12 cellular contexts compared by ENCODE assay signal in genomic region chr15:88375234-88375926, GRCh38.
A peak's percentile ranks its signal among the peaks of the same experiment; 100 is the strongest.
DNase-seq lines count a peak whose midpoint lies in the region; ATAC-seq, FAIRE-seq and TF ChIP-seq lines count a peak whose summit lies in the region.
"Had no signal": no experiment of that assay in that cellular context is flagged by ENCODE, and none has a peak within 500 bp of the region (broad histone marks: within the 10 kb centered on the region; RNA-seq: fewer than 3 reads in every experiment).

No MANE protein-coding gene starts in this region.

- H3K79me2 ChIP-seq in mesendoderm (ENCODE audit: control insufficient read depth, insufficient read depth, low read length), result no peaks in the 10 kb centered on the region
- H3K79me2 ChIP-seq in HepG2 (ENCODE audit: insufficient read depth, low read length), result no peaks in the 10 kb centered on the region

- no peak overlapping the region for H3K18ac ChIP-seq in mesendoderm (ENCODE audit: low read length)

- CTCF ChIA-PET in HepG2 (lab: Yijun Ruan, JAX; ENCODE audit: low intra/inter-chr PET ratio, low total read pairs), result no interaction called here

- no peak for FAIRE-seq in HepG2 (lab: Jason Lieb, UNC)

- TF ChIP-seq POLR2A in HepG2 (IDR thresholded peaks at IDR 0.05; ENCODE audit: insufficient read depth in 1 of 2, low read depth in 2 of 2, low read length in 2 of 2), result no peak

- POLR2A ChIA-PET in HepG2 (lab: Yijun Ruan, JAX), result no interaction called here

- H2AFZ ChIP-seq in HepG2 (ENCODE audit: low read length), result no peak overlapping the region

- H2BK5ac ChIP-seq in mesendoderm (ENCODE audit: low read length), result no peak overlapping the region

- no peak overlapping the region for H3K4ac ChIP-seq in mesendoderm (ENCODE audit: low read depth, low read length)

- no TSS peak for BruUV-seq in HepG2 (replicated peaks; lab: Mats Ljungman, UMichigan)

- no peak overlapping the region for H2BK120ac ChIP-seq in mesendoderm (ENCODE audit: low read depth, low read length)

- H3K27ac ChIP-seq in mesendoderm (ENCODE audit: low read depth, low read length), result no peak overlapping the region
- no peak overlapping the region for H3K27ac ChIP-seq in HepG2 (ENCODE audit: extremely low read length, insufficient read depth, low read length)
- H3K27ac ChIP-seq: lower lobe of right lung had no signal

- intact Hi-C loops in HepG2 (cut with micrococcal nuclease; ENCODE audit: unreplicated experiment) (no loop called here), sciatic nerve (cut with DNase I) (no loop called here)

- H4K8ac ChIP-seq in mesendoderm (ENCODE audit: low read depth, low read length), result no peak overlapping the region

- TF ChIP-seq EP300 in HepG2 (IDR thresholded peaks at IDR 0.05; ENCODE audit: low read depth in 2 of 2, low read length in 2 of 2) (no peak), HepG2 (CRISPR knock-in tag; IDR thresholded peaks at IDR 0.05; ENCODE audit: borderline replicate concordance) (no peak)

- no peak overlapping the region for H3K56ac ChIP-seq in mesendoderm (ENCODE audit: low read length)

- ATAC-seq in HepG2 (no peak), sciatic nerve (no peak)
- ATAC-seq: lower lobe of right lung had no signal

- H3K4me3 ChIP-seq in choroid plexus epithelial cell (ENCODE audit: low read depth, low read length) (no peak overlapping the region), mesendoderm (ENCODE audit: low read length) (no peak overlapping the region), HepG2 (replicated peaks in 1 of 3; ENCODE audit: insufficient read depth in 1 of 3, low read depth in 2 of 3, low read length in 3 of 3) (no peak overlapping the region)
- H3K4me3 ChIP-seq: lower lobe of right lung had no signal

- no peak overlapping the region for H3K23ac ChIP-seq in mesendoderm (ENCODE audit: low read length)

- no CpG with 5 or more reads among the region's 9 CpGs for WGBS in mesendoderm (ENCODE audit: extremely low coverage, insufficient coverage, low lambda C conversion rate)
- 20% methylated on average over 9 of the region's 9 CpGs for WGBS in HepG2 (ENCODE audit: low lambda C conversion rate)

- H3K36me3 ChIP-seq in mesendoderm (ENCODE audit: control insufficient read depth, insufficient read depth, low read length), result no peaks in the 10 kb centered on the region
- no peaks in the 10 kb centered on the region for H3K36me3 ChIP-seq in HepG2 (replicated peaks in 1 of 2; ENCODE audit: control insufficient read depth in 1 of 2, insufficient read depth in 2 of 2, low read length in 2 of 2)
- H3K36me3 ChIP-seq: lower lobe of right lung had no signal

- no peak overlapping the region for H4K5ac ChIP-seq in mesendoderm (ENCODE audit: low read length)

- H3K4me1 ChIP-seq in mesendoderm (ENCODE audit: control insufficient read depth, low read depth, low read length) (peaks cover 2% of the 10 kb centered on the region), HepG2 (ENCODE audit: insufficient read depth, low read length) (no peaks in the 10 kb centered on the region)
- H3K4me1 ChIP-seq: lower lobe of right lung had no signal

- H3K9me3 ChIP-seq in HepG2 (ENCODE audit: low read length), result no peaks in the 10 kb centered on the region
- H3K9me3 ChIP-seq: lower lobe of right lung had no signal

- H3K79me1 ChIP-seq in mesendoderm (ENCODE audit: low read length), result no peaks in the 10 kb centered on the region

- TF ChIP-seq CTCF in choroid plexus epithelial cell (conservative IDR thresholded peaks at IDR 0.05; ENCODE audit: low read depth, low read length) (no peak), HepG2 (CRISPR knock-in tag; IDR thresholded peaks at IDR 0.05) (no peak)

- DNase-seq in Ammon's horn (ENCODE audit: low spot score) (peak; percentile 67), M059J (ENCODE audit: low read depth) (peak; percentile 63), choroid plexus epithelial cell (ENCODE audit: low read depth) (peak; percentile 7), mesendoderm (peak; percentile 70), HepG2 (ENCODE audit: low spot score) (no peak), GM19238 (ENCODE audit: insufficient read length, low spot score) (no peak), GOT3 (lab: John Stamatoyannopoulos, UW) (no peak), sciatic nerve (ENCODE audit: low spot score) (no peak)
- DNase-seq: activated CD4-positive, CD25-positive, alpha-beta regulatory T cell; Calu3; lower lobe of right lung; NCI-H1092 had no signal

- no peaks in the 10 kb centered on the region for H4K20me1 ChIP-seq in HepG2 (ENCODE audit: insufficient read depth, low read length)

- TF ChIP-seq RAD21 in HepG2 (CRISPR knock-in tag; IDR thresholded peaks at IDR 0.05), result no peak

- H2AK5ac ChIP-seq in mesendoderm (ENCODE audit: low read length), result no peak overlapping the region

- H3K9ac ChIP-seq in mesendoderm (ENCODE audit: low read length) (no peak overlapping the region), HepG2 (ENCODE audit: insufficient read depth, low read depth, low read length) (no peak overlapping the region)

- no peak overlapping the region for H2BK15ac ChIP-seq in mesendoderm (replicated peaks; ENCODE audit: low read depth)

- H3K4me2 ChIP-seq in mesendoderm (ENCODE audit: low read length), result no peak overlapping the region
- H3K4me2 ChIP-seq in HepG2 (ENCODE audit: low read depth, low read length), result no peak overlapping the region

- in situ Hi-C loops in HepG2 (cut with HindIII; ENCODE audit: extremely low pct_ligation_motif_present, low pct_unique_long_range_greater_than_20kb), result no loop called here

- H3K27me3 ChIP-seq in mesendoderm (ENCODE audit: insufficient read depth, low read length, poor library complexity), result no peaks in the 10 kb centered on the region
- peaks cover 0 to 4% of the 10 kb centered on the region in 2 experiments; a peak in 2 of 5 replicates for H3K27me3 ChIP-seq in HepG2 (ENCODE audit: control insufficient read depth in 1 of 2, insufficient read depth in 2 of 2, low read length in 2 of 2)

TF ChIP-seq in HepG2, 621 proteins besides CTCF, POLR2A, EP300 and RAD21:
- TF ChIP-seq ZBTB21 (CRISPR knock-in tag; IDR thresholded peaks at IDR 0.05), result no peak
- no peak for TF ChIP-seq ZSCAN30 (CRISPR knock-in tag; IDR thresholded peaks at IDR 0.05)
- TF ChIP-seq BRF2 (CRISPR knock-in tag; IDR thresholded peaks at IDR 0.05), result no peak
- TF ChIP-seq ZNF44 (CRISPR knock-in tag; IDR thresholded peaks at IDR 0.05), result no peak
- no peak for TF ChIP-seq ZNF460 (CRISPR knock-in tag; IDR thresholded peaks at IDR 0.05; ENCODE audit: borderline replicate concordance)
- TF ChIP-seq ARNTL (CRISPR knock-in tag; IDR thresholded peaks at IDR 0.05), result no peak
- no peak for TF ChIP-seq FOXK1 (CRISPR knock-in tag; IDR thresholded peaks at IDR 0.05; ENCODE audit: borderline replicate concordance, low read depth)
- no peak for TF ChIP-seq HNRNPUL1 (IDR thresholded peaks at IDR 0.05; ENCODE audit: low read depth, low read length)

Comparison
In these comparisons a context has a peak if more than half of its experiments do, and no peak if none do; other contexts are left out.
1. DNase-seq: peak in Ammon's horn (single experiment), M059J (single experiment), choroid plexus epithelial cell (single experiment) and mesendoderm (single experiment); none in HepG2 (single experiment), GM19238 (single experiment), GOT3 (single experiment) and sciatic nerve (single experiment).